ENCODE assay signal across 12 cellular contexts in genomic region chr22:36010090-36010489, GRCh38. TPM values are rescaled to one million over a fixed set of nuclear protein-coding genes. Genes with fewer than 3 reads are reported as not detected.
DNase-seq lines count a peak whose midpoint lies in the region; ATAC-seq and TF ChIP-seq lines count a peak whose summit lies in the region.
"Had no signal": no experiment of that assay in that cellular context is flagged by ENCODE, and none has a peak within 500 bp of the region (broad histone marks: within the 10 kb centered on the region; RNA-seq: fewer than 3 reads in every experiment).

No MANE protein-coding gene starts in this region.

- CTCF ChIA-PET in activated CD8-positive, alpha-beta T cell treated with anti-CD3 and anti-CD28 coated beads for 36 hours (lab: Charles Lee) = no interaction called here

- H3K4me3 Mint-ChIP-seq in activated CD8-positive, alpha-beta T cell treated with anti-CD3 and anti-CD28 coated beads for 36 hours = no peak overlapping the region
- H3K4me3 Mint-ChIP-seq: stimulated activated effector memory CD8-positive, alpha-beta T cell treated with anti-CD3 and anti-CD28 coated beads, Interleukin-12 subunit alpha, Interleukin-12 subunit beta, amount 100 ng/mL, for 72 hours; T-helper 2 cell treated with Interferon-gamma antibody and Interleukin-4, amounts not matched to agents 5 μg/mL and 100 μg/mL, for 36 hours had no signal

- H3K4me3 ChIP-seq in body of pancreas (no peak overlapping the region), mesenchymal stem cell (ENCODE audit: insufficient read depth in 1 of 2, low read depth in 1 of 2, low read length in 2 of 2) (peak overlapping the region in 1 of 2 experiments; percentile 6), dorsolateral prefrontal cortex (no peak overlapping the region)

- peak overlapping the region in 2 of 4 donors; percentile 35 to 46 for H3K27ac ChIP-seq in body of pancreas
- H3K27ac ChIP-seq in mesenchymal stem cell (ENCODE audit: low read length, poor library complexity, severe bottlenecking) = no peak overlapping the region
- no peak overlapping the region for H3K27ac ChIP-seq in dorsolateral prefrontal cortex

- peak overlapping the region in 1 of 2 experiments; percentile 79 for H3K4ac ChIP-seq in mesenchymal stem cell (ENCODE audit: low read depth in 1 of 2, low read length in 2 of 2)

- H3K14ac ChIP-seq in mesenchymal stem cell (ENCODE audit: low read length in 2 of 2) = no peak overlapping the region

- H3K4me1 ChIP-seq in body of pancreas (peaks cover 29% of the 10 kb centered on the region), mesenchymal stem cell (ENCODE audit: control insufficient read depth, insufficient read depth, low read depth, low read length) (peaks cover 12% of the 10 kb centered on the region)

- peak; percentile 81 for DNase-seq in DMS 273 treated with DMSO at 0.1 percent for 48 hours (lab: John Stamatoyannopoulos, UW)
- DNase-seq in NCI-H146 treated with DMSO at 0.1 percent for 48 hours (lab: John Stamatoyannopoulos, UW; ENCODE audit: unreplicated experiment) = peak; percentile 84
- DNase-seq in body of pancreas = peak; percentile 70 to 84 (median 77)
- no peak for DNase-seq in mesenchymal stem cell
- no peak for DNase-seq in activated naive CD4-positive, alpha-beta T cell (lab: John Stamatoyannopoulos, UW)
- DNase-seq in activated CD8-positive, alpha-beta T cell treated with anti-CD3 and anti-CD28 coated beads for 36 hours = no peak
- DNase-seq in dorsolateral prefrontal cortex = no peak
- no peak for DNase-seq in head of caudate nucleus
- DNase-seq: AML-193, amygdala had no signal

- H3K4me1 Mint-ChIP-seq in activated CD8-positive, alpha-beta T cell treated with anti-CD3 and anti-CD28 coated beads for 36 hours (ENCODE audit: low read depth) = no peaks in the 10 kb centered on the region
- H3K4me1 Mint-ChIP-seq: stimulated activated effector memory CD8-positive, alpha-beta T cell treated with anti-CD3 and anti-CD28 coated beads, Interleukin-12 subunit alpha, Interleukin-12 subunit beta, amount 100 ng/mL, for 72 hours had no signal

- H3K9me3 Mint-ChIP-seq in activated CD8-positive, alpha-beta T cell treated with anti-CD3 and anti-CD28 coated beads for 36 hours = no peaks in the 10 kb centered on the region
- H3K9me3 Mint-ChIP-seq: stimulated activated effector memory CD8-positive, alpha-beta T cell treated with anti-CD3 and anti-CD28 coated beads, Interleukin-12 subunit alpha, Interleukin-12 subunit beta, amount 100 ng/mL, for 72 hours; T-helper 2 cell treated with Interferon-gamma antibody and Interleukin-4, amounts not matched to agents 5 μg/mL and 100 μg/mL, for 36 hours had no signal

- H3K27me3 ChIP-seq in body of pancreas = no peaks in the 10 kb centered on the region
- no peaks in the 10 kb centered on the region for H3K27me3 ChIP-seq in mesenchymal stem cell (ENCODE audit: control insufficient read depth in 1 of 2, insufficient read depth in 1 of 2, low read length in 2 of 2)
- no peaks in the 10 kb centered on the region for H3K27me3 ChIP-seq in dorsolateral prefrontal cortex

- H3K9me3 ChIP-seq in body of pancreas (no peaks in the 10 kb centered on the region), mesenchymal stem cell (ENCODE audit: control insufficient read depth, low read length) (no peaks in the 10 kb centered on the region)

- peak overlapping the region; percentile 14 for H4K91ac ChIP-seq in mesenchymal stem cell (ENCODE audit: low read length)

- peaks cover 28% of the 10 kb centered on the region for H3K79me1 ChIP-seq in mesenchymal stem cell (replicated peaks; ENCODE audit: low read length, poor library complexity, severe bottlenecking)

- peak overlapping the region in 1 of 2 experiments; percentile 3 for H3K23ac ChIP-seq in mesenchymal stem cell (ENCODE audit: low read length in 2 of 2)

- intact Hi-C loops in body of pancreas (cut with DNase I) (no loop called here), dorsolateral prefrontal cortex (cut with DNase I) (no loop called here), head of caudate nucleus (cut with DNase I) (no loop called here)
- intact Hi-C loops in activated CD8-positive, alpha-beta T cell treated with anti-CD3 and anti-CD28 coated beads for 36 hours (cut with micrococcal nuclease) = no loop called here

- H3K4me2 ChIP-seq in mesenchymal stem cell (ENCODE audit: low read length, poor library complexity, severe bottlenecking) = no peak overlapping the region

- H3K36me3 ChIP-seq in body of pancreas (replicated peaks in 1 of 2; ENCODE audit: insufficient read depth in 1 of 2, low read depth in 2 of 2) = no peaks in the 10 kb centered on the region
- H3K36me3 ChIP-seq in mesenchymal stem cell (ENCODE audit: control insufficient read depth in 1 of 2, insufficient read depth in 2 of 2, low read depth in 1 of 2, low read length in 2 of 2) = no peaks in the 10 kb centered on the region

- no peak for TF ChIP-seq POLR2A in body of pancreas (IDR thresholded peaks at IDR 0.05)

- peak overlapping the region; percentile 49 for H3K9ac ChIP-seq in mesenchymal stem cell (ENCODE audit: low read length)

- no peak overlapping the region for H2BK5ac ChIP-seq in mesenchymal stem cell (ENCODE audit: low read depth, low read length, poor library complexity, severe bottlenecking)

- ATAC-seq in body of pancreas = peak; percentile 90
- ATAC-seq in activated CD8-positive, alpha-beta T cell treated with anti-CD3 and anti-CD28 coated beads for 36 hours = no peak
- ATAC-seq: stimulated activated effector memory CD8-positive, alpha-beta T cell treated with anti-CD3 and anti-CD28 coated beads, Interleukin-12 subunit alpha, Interleukin-12 subunit beta, amount 100 ng/mL, for 72 hours had no signal

- POLR2A ChIA-PET in activated CD8-positive, alpha-beta T cell treated with anti-CD3 and anti-CD28 coated beads for 36 hours (lab: Charles Lee) = no interaction called here

- H2AK5ac ChIP-seq in mesenchymal stem cell (ENCODE audit: low read length, severe bottlenecking) = peak overlapping the region; percentile 14

- H2AFZ ChIP-seq in mesenchymal stem cell (ENCODE audit: low read depth, low read length) = no peak overlapping the region

- H3K36me3 Mint-ChIP-seq in activated CD8-positive, alpha-beta T cell treated with anti-CD3 and anti-CD28 coated beads for 36 hours (ENCODE audit: low read depth) = no peaks in the 10 kb centered on the region
- H3K36me3 Mint-ChIP-seq: stimulated activated effector memory CD8-positive, alpha-beta T cell treated with anti-CD3 and anti-CD28 coated beads, Interleukin-12 subunit alpha, Interleukin-12 subunit beta, amount 100 ng/mL, for 72 hours had no signal

- peak overlapping the region; percentile 40 to 56 for H3K18ac ChIP-seq in mesenchymal stem cell (ENCODE audit: low read depth in 1 of 2, low read length in 2 of 2)

- peak overlapping the region; percentile 35 for H4K8ac ChIP-seq in mesenchymal stem cell (ENCODE audit: low read length)

- H2BK15ac ChIP-seq in mesenchymal stem cell (ENCODE audit: low read depth, poor library complexity, severe bottlenecking) = no peak overlapping the region

- H2BK12ac ChIP-seq in mesenchymal stem cell (ENCODE audit: low read length in 2 of 2) = peak overlapping the region; percentile 49 to 57

- no peak overlapping the region for H3K27ac Mint-ChIP-seq in activated CD8-positive, alpha-beta T cell treated with anti-CD3 and anti-CD28 coated beads for 36 hours
- H3K27ac Mint-ChIP-seq: stimulated activated effector memory CD8-positive, alpha-beta T cell treated with anti-CD3 and anti-CD28 coated beads, Interleukin-12 subunit alpha, Interleukin-12 subunit beta, amount 100 ng/mL, for 72 hours; T-helper 2 cell treated with Interferon-gamma antibody and Interleukin-4, amounts not matched to agents 5 μg/mL and 100 μg/mL, for 36 hours had no signal

- peaks cover 6% of the 10 kb centered on the region for H3K27me3 Mint-ChIP-seq in activated CD8-positive, alpha-beta T cell treated with anti-CD3 and anti-CD28 coated beads for 36 hours

- TF ChIP-seq CTCF in body of pancreas (IDR thresholded peaks at IDR 0.05) = no peak
- TF ChIP-seq CTCF in activated CD8-positive, alpha-beta T cell treated with anti-CD3 and anti-CD28 coated beads for 36 hours (IDR thresholded peaks at IDR 0.05) = no peak
- no peak for TF ChIP-seq CTCF in dorsolateral prefrontal cortex (IDR thresholded peaks at IDR 0.05 in 54 of 56, conservative IDR thresholded peaks at IDR 0.05 in 2 of 56; ENCODE audit: low read depth in 1 of 56, partially characterized antibody in 56 of 56)

- peak overlapping the region; percentile 95 for H2BK120ac ChIP-seq in mesenchymal stem cell (ENCODE audit: low read depth, low read length)

- 13 to 21% methylated on average over 9 to 10 of the region's 10 CpGs for WGBS in body of pancreas, 2 donors
- WGBS in mesenchymal stem cell = 46% methylated on average over 10 of the region's 10 CpGs

RNA-seq across cellular contexts. Expression of gene RBFOX2, which starts 18.5 kb away (rescaled TPM):
- total RNA-seq in body of pancreas = 10 to 100 TPM; 28.7 to 31.1 TPM
- polyA plus RNA-seq in mesenchymal stem cell (2013, experiment 1 of 2) = 115 TPM
- 114 TPM for polyA plus RNA-seq in mesenchymal stem cell (2013, experiment 2 of 2)
- 1 to 10 TPM; 3.1 to 3.3 TPM for total RNA-seq in activated CD8-positive, alpha-beta T cell treated with anti-CD3 and anti-CD28 coated beads for 36 hours
- total RNA-seq in dorsolateral prefrontal cortex = 100 to 1,000 TPM in 116 of 120 experiments, 10 to 100 TPM in 4; 65.0 to 238 (median 170) TPM

Comparison
In these comparisons a context has a peak if more than half of its experiments do, and no peak if none do; other contexts are left out.
1. DNase-seq: peak in DMS 273 treated with DMSO at 0.1 percent for 48 hours (single experiment), NCI-H146 treated with DMSO at 0.1 percent for 48 hours (single experiment) and body of pancreas (4 of 4); none in mesenchymal stem cell (single experiment), activated naive CD4-positive, alpha-beta T cell (0 of 4), activated CD8-positive, alpha-beta T cell treated with anti-CD3 and anti-CD28 coated beads for 36 hours (single experiment), dorsolateral prefrontal cortex (0 of 10) and head of caudate nucleus (0 of 42).
2. RNA of gene RBFOX2, which starts 18.5 kb away (total RNA-seq): 65.0 to 238 TPM in dorsolateral prefrontal cortex and 28.7 to 31.1 TPM in body of pancreas; 3.1 to 3.3 TPM in activated CD8-positive, alpha-beta T cell treated with anti-CD3 and anti-CD28 coated beads for 36 hours; every median in the first group is over 4 times any median in the second.